Comparison of ENCODE assay signal across 38 cellular contexts in genomic region chr2:229701062-229701461, GRCh38. TPM values are rescaled to one million over a fixed set of nuclear protein-coding genes. Genes with fewer than 3 reads are reported as not detected.
"Had no signal": no experiment of that assay in that cellular context is flagged by ENCODE, and none has a peak within 500 bp of the region (broad histone marks: within the 10 kb centered on the region; RNA-seq: fewer than 3 reads in every experiment).

No MANE protein-coding gene starts in this region.

- H3K27me3 ChIP-seq: ascending aorta, cardiac muscle cell had no signal

- H3K4me1 ChIP-seq: ascending aorta had no signal

- FAIRE-seq: bronchial epithelial cell, TTC549 had no signal

- ATAC-seq: activated CD8-positive, alpha-beta T cell treated with anti-CD3 and anti-CD28 coated beads for 36 hours; activated naive CD8-positive, alpha-beta T cell treated with anti-CD3 and anti-CD28 coated beads, Interleukin-2, amount 50 U/mL, for 24 hours; activated T-cell treated with anti-CD3 and anti-CD28 coated beads, Interleukin-2, amount 50 U/mL, for 4 hours; activated T-cell treated with anti-CD3 and anti-CD28 coated beads, Interleukin-2, amount 50 U/mL, for 72 hours; activated T-helper 17 cell treated with anti-CD3 and anti-CD28 coated beads, Interleukin-2, amount 50 U/mL, for 72 hours had no signal

- H3K27ac ChIP-seq: ascending aorta, cardiac muscle cell, VCaP had no signal

- H3K36me3 ChIP-seq: ascending aorta, cardiac muscle cell had no signal

- H3K4me3 Mint-ChIP-seq: activated B cell treated with CpG ODN at 0.5 μM for 24 hours; activated CD4-positive, alpha-beta memory T cell treated with anti-CD3 and anti-CD28 coated beads for 36 hours; activated CD4-positive, alpha-beta T cell treated with anti-CD3 and anti-CD28 coated beads, Interleukin-2, amount 10 ng/mL, durations not matched to agents 24 days and 14 days; activated CD8-positive, alpha-beta T cell treated with anti-CD3 and anti-CD28 coated beads for 36 hours; activated naive CD4-positive, alpha-beta T cell treated with anti-CD3 and anti-CD28 coated beads for 36 hours; activated naive CD4-positive, alpha-beta T cell treated with anti-CD3 and anti-CD28 coated beads, Interleukin-2, amount 50 U/mL, for 24 hours; activated naive CD8-positive, alpha-beta T cell; activated naive CD8-positive, alpha-beta T cell treated with anti-CD3 and anti-CD28 coated beads, Interleukin-2, amount 10 ng/mL, durations not matched to agents 7 days and 5 days; activated naive CD8-positive, alpha-beta T cell treated with anti-CD3 and anti-CD28 coated beads, Interleukin-2, amount 50 U/mL, for 24 hours; activated T-cell treated with anti-CD3 and anti-CD28 coated beads, Interleukin-2, amount 50 U/mL, for 4 hours; activated T-cell treated with anti-CD3 and anti-CD28 coated beads, Interleukin-2, amount 50 U/mL, for 72 hours; activated T-helper 1 cell treated with anti-CD3 and anti-CD28 coated beads, Interleukin-12 subunit alpha, Interleukin-12 subunit beta, Interleukin-2, Interleukin-4 antibody, amounts not matched to agents 30 ng/mL and 10 ng/mL and 1 ng/mL, durations not matched to agents 14 hours and 24 hours and 36 hours; activated T-helper 17 cell treated with anti-CD3 and anti-CD28 coated beads, Interleukin-2, amount 50 U/mL, for 72 hours; brain; T-helper 1 cell treated with Interleukin-12 subunit alpha and Interleukin-12 subunit beta and Interleukin-4 antibody, amounts not matched to agents 30 μg/mL and 1 μg/mL, for 36 hours; T-helper 2 cell treated with Interferon-gamma antibody and Interleukin-4, amounts not matched to agents 5 μg/mL and 100 μg/mL, for 36 hours had no signal

- H3K4me1 Mint-ChIP-seq: activated B cell treated with CpG ODN at 0.5 μM for 24 hours; activated CD4-positive, alpha-beta T cell treated with anti-CD3 and anti-CD28 coated beads, Interleukin-2, amount 10 ng/mL, durations not matched to agents 24 days and 14 days; activated naive CD4-positive, alpha-beta T cell treated with anti-CD3 and anti-CD28 coated beads, Interleukin-2, amount 50 U/mL, for 24 hours; activated naive CD8-positive, alpha-beta T cell treated with anti-CD3 and anti-CD28 coated beads, Interleukin-2, amount 10 ng/mL, durations not matched to agents 7 days and 5 days; activated naive CD8-positive, alpha-beta T cell treated with anti-CD3 and anti-CD28 coated beads, Interleukin-2, amount 50 U/mL, for 24 hours; activated T-helper 17 cell treated with anti-CD3 and anti-CD28 coated beads, Interleukin-2, amount 50 U/mL, for 72 hours had no signal

- H3K9me3 Mint-ChIP-seq: activated B cell treated with CpG ODN at 0.5 μM for 24 hours; activated CD4-positive, alpha-beta T cell treated with anti-CD3 and anti-CD28 coated beads, Interleukin-2, amount 10 ng/mL, durations not matched to agents 24 days and 14 days; activated CD8-positive, alpha-beta T cell treated with anti-CD3 and anti-CD28 coated beads for 36 hours; activated naive CD4-positive, alpha-beta T cell treated with anti-CD3 and anti-CD28 coated beads for 36 hours; activated naive CD4-positive, alpha-beta T cell treated with anti-CD3 and anti-CD28 coated beads, Interleukin-2, amount 50 U/mL, for 24 hours; activated naive CD8-positive, alpha-beta T cell treated with anti-CD3 and anti-CD28 coated beads, Interleukin-2, amount 10 ng/mL, durations not matched to agents 7 days and 5 days; activated naive CD8-positive, alpha-beta T cell treated with anti-CD3 and anti-CD28 coated beads, Interleukin-2, amount 50 U/mL, for 24 hours; activated T-cell treated with anti-CD3 and anti-CD28 coated beads, Interleukin-2, amount 50 U/mL, for 4 hours; activated T-cell treated with anti-CD3 and anti-CD28 coated beads, Interleukin-2, amount 50 U/mL, for 72 hours; activated T-helper 1 cell treated with anti-CD3 and anti-CD28 coated beads, Interleukin-12 subunit alpha, Interleukin-12 subunit beta, Interleukin-2, Interleukin-4 antibody, amounts not matched to agents 30 ng/mL and 10 ng/mL and 1 ng/mL, durations not matched to agents 14 hours and 24 hours and 36 hours; activated T-helper 17 cell treated with anti-CD3 and anti-CD28 coated beads, Interleukin-2, amount 50 U/mL, for 72 hours; T-helper 1 cell treated with Interleukin-12 subunit alpha and Interleukin-12 subunit beta and Interleukin-4 antibody, amounts not matched to agents 30 μg/mL and 1 μg/mL, for 36 hours; T-helper 2 cell treated with Interferon-gamma antibody and Interleukin-4, amounts not matched to agents 5 μg/mL and 100 μg/mL, for 36 hours had no signal

- H3K36me3 Mint-ChIP-seq: activated CD4-positive, alpha-beta memory T cell treated with anti-CD3 and anti-CD28 coated beads for 36 hours; activated naive CD4-positive, alpha-beta T cell treated with anti-CD3 and anti-CD28 coated beads, Interleukin-2, amount 50 U/mL, for 24 hours; activated naive CD8-positive, alpha-beta T cell; activated naive CD8-positive, alpha-beta T cell treated with anti-CD3 and anti-CD28 coated beads, Interleukin-2, amount 10 ng/mL, durations not matched to agents 7 days and 5 days had no signal

- H3K9me3 ChIP-seq: ascending aorta had no signal

- H3K27ac Mint-ChIP-seq: activated B cell treated with CpG ODN at 0.5 μM for 24 hours; activated CD4-positive, alpha-beta memory T cell treated with anti-CD3 and anti-CD28 coated beads for 36 hours; activated CD4-positive, alpha-beta T cell treated with anti-CD3 and anti-CD28 coated beads, Interleukin-2, amount 10 ng/mL, durations not matched to agents 24 days and 14 days; activated CD8-positive, alpha-beta T cell treated with anti-CD3 and anti-CD28 coated beads for 36 hours; activated naive CD4-positive, alpha-beta T cell treated with anti-CD3 and anti-CD28 coated beads for 36 hours; activated naive CD4-positive, alpha-beta T cell treated with anti-CD3 and anti-CD28 coated beads, Interleukin-2, amount 50 U/mL, for 24 hours; activated naive CD8-positive, alpha-beta T cell; activated naive CD8-positive, alpha-beta T cell treated with anti-CD3 and anti-CD28 coated beads, Interleukin-2, amount 10 ng/mL, durations not matched to agents 7 days and 5 days; activated naive CD8-positive, alpha-beta T cell treated with anti-CD3 and anti-CD28 coated beads, Interleukin-2, amount 50 U/mL, for 24 hours; activated T-cell treated with anti-CD3 and anti-CD28 coated beads, Interleukin-2, amount 50 U/mL, for 72 hours; activated T-helper 1 cell treated with anti-CD3 and anti-CD28 coated beads, Interleukin-12 subunit alpha, Interleukin-12 subunit beta, Interleukin-2, Interleukin-4 antibody, amounts not matched to agents 30 ng/mL and 10 ng/mL and 1 ng/mL, durations not matched to agents 14 hours and 24 hours and 36 hours; activated T-helper 17 cell treated with anti-CD3 and anti-CD28 coated beads, Interleukin-2, amount 50 U/mL, for 72 hours; T-helper 1 cell treated with Interleukin-12 subunit alpha and Interleukin-12 subunit beta and Interleukin-4 antibody, amounts not matched to agents 30 μg/mL and 1 μg/mL, for 36 hours; T-helper 2 cell treated with Interferon-gamma antibody and Interleukin-4, amounts not matched to agents 5 μg/mL and 100 μg/mL, for 36 hours had no signal

- H3K4me3 ChIP-seq: ascending aorta, cardiac muscle cell had no signal

- DNase-seq: activated B cell treated with CpG ODN at 0.5 μM for 24 hours; activated CD4-positive, alpha-beta memory T cell treated with anti-CD3 and anti-CD28 coated beads for 36 hours; activated CD4-positive, alpha-beta T cell treated with anti-CD3 and anti-CD28 coated beads for 4 hours; activated CD4-positive, alpha-beta T cell treated with anti-CD3 and anti-CD28 coated beads, Interleukin-2, amount 10 ng/mL, durations not matched to agents 24 days and 14 days; activated CD4-positive, alpha-beta T cell treated with anti-CD3 and anti-CD28 coated beads, Interleukin-2, amount 50 U/mL, for 1 hour; activated CD4-positive, alpha-beta T cell treated with anti-CD3 and anti-CD28 coated beads, Interleukin-2, amount 50 U/mL, for 4 hours; activated CD4-positive, CD25-positive, alpha-beta regulatory T cell treated with anti-CD3 and anti-CD28 coated beads, Interleukin-2, amount 50 U/mL, for 72 hours; activated CD8-positive, alpha-beta memory T cell treated with anti-CD3 and anti-CD28 coated beads, Interleukin-2, amount 50 U/mL, for 4 hours; activated CD8-positive, alpha-beta T cell treated with anti-CD3 and anti-CD28 coated beads for 36 hours; activated effector memory CD4-positive, alpha-beta T cell treated with anti-CD3 and anti-CD28 coated beads, Interleukin-2, amount 50 U/mL, for 16 hours; activated gamma-delta T cell treated with Interleukin-2 at 50 U/mL for 16 hours; activated naive CD4-positive, alpha-beta T cell; activated naive CD4-positive, alpha-beta T cell treated with anti-CD3 and anti-CD28 coated beads for 36 hours; activated naive CD8-positive, alpha-beta T cell treated with anti-CD3 and anti-CD28 coated beads, Interleukin-2, amount 10 ng/mL, durations not matched to agents 7 days and 5 days; activated naive CD8-positive, alpha-beta T cell treated with anti-CD3 and anti-CD28 coated beads, Interleukin-2, amount 50 U/mL, for 24 hours; activated T-cell treated with anti-CD3 and anti-CD28 coated beads for 4 hours; activated T-cell treated with anti-CD3 and anti-CD28 coated beads, Interleukin-2, amount 50 U/mL, for 1 hour; activated T-cell treated with anti-CD3 and anti-CD28 coated beads, Interleukin-2, amount 50 U/mL, for 4 hours; activated T-cell treated with anti-CD3 and anti-CD28 coated beads, Interleukin-2, amount 50 U/mL, for 72 hours; amygdala; anterior cingulate cortex; caudate nucleus; T-helper 1 cell; T-helper 2 cell; T-helper 9 cell had no signal

RNA-seq across cellular contexts. Expression of gene DNER, which starts 13.3 kb away (rescaled TPM):
- total RNA-seq: activated B cell treated with CpG ODN at 0.5 μM for 24 hours; activated CD4-positive, alpha-beta memory T cell treated with anti-CD3 and anti-CD28 coated beads for 36 hours; activated CD4-positive, alpha-beta T cell treated with anti-CD3 and anti-CD28 coated beads, Interleukin-2, amount 10 ng/mL, durations not matched to agents 24 days and 14 days; activated CD8-positive, alpha-beta memory T cell treated with anti-CD3 and anti-CD28 coated beads for 36 hours; activated CD8-positive, alpha-beta T cell treated with anti-CD3 and anti-CD28 coated beads for 36 hours; activated naive CD4-positive, alpha-beta T cell treated with anti-CD3 and anti-CD28 coated beads for 36 hours; activated naive CD8-positive, alpha-beta T cell treated with anti-CD3 and anti-CD28 coated beads, Interleukin-2, amount 10 ng/mL, durations not matched to agents 7 days and 5 days; activated T-cell treated with anti-CD3 and anti-CD28 coated beads, Interleukin-2, amount 50 U/mL, for 4 hours; activated T-cell treated with anti-CD3 and anti-CD28 coated beads, Interleukin-2, amount 50 U/mL, for 72 hours; activated T-helper 1 cell treated with anti-CD3 and anti-CD28 coated beads, Interleukin-12 subunit alpha, Interleukin-12 subunit beta, Interleukin-2, Interleukin-4 antibody, amounts not matched to agents 30 ng/mL and 10 ng/mL and 1 ng/mL, durations not matched to agents 14 hours and 24 hours and 36 hours; activated T-helper 17 cell treated with anti-CD3 and anti-CD28 coated beads, Interleukin-2, amount 50 U/mL, for 72 hours; cardiac muscle cell had no signal
- polyA plus RNA-seq: cardiac muscle cell had no signal
